25 cellular contexts compared by ENCODE assay signal in genomic region chr4:146524663-146525062, GRCh38. TPM values are rescaled to one million over a fixed set of nuclear protein-coding genes. Genes with fewer than 3 reads are reported as not detected.
DNase-seq lines count a peak whose midpoint lies in the region; ATAC-seq, FAIRE-seq and TF ChIP-seq lines count a peak whose summit lies in the region.
"Had no signal": no experiment of that assay in that cellular context is flagged by ENCODE, and none has a peak within 500 bp of the region (broad histone marks: within the 10 kb centered on the region; RNA-seq: fewer than 3 reads in every experiment).

No MANE protein-coding gene starts in this region.

- FAIRE-seq in bronchial epithelial cell (lab: Jason Lieb, UNC), result no peak
- FAIRE-seq: A549, D721Med, G401.6, GM12878, GM12892, GM18507 had no signal

- no peak overlapping the region for H3K4me3 ChIP-seq in CD4-positive, CD25-positive, alpha-beta regulatory T cell (ENCODE audit: low read depth, low read length)
- H3K4me3 ChIP-seq in bronchial epithelial cell (ENCODE audit: low read depth, low read length), result no peak overlapping the region
- H3K4me3 ChIP-seq: A549, BLaER1, GM12878 had no signal

- no peak for TF ChIP-seq CTCF in bronchial epithelial cell (IDR thresholded peaks at IDR 0.05; ENCODE audit: insufficient read depth, low read length, severe bottlenecking)
- no peak for TF ChIP-seq CTCF in type B pancreatic cell (conservative IDR thresholded peaks at IDR 0.05)

- DNase-seq in CD4-positive, CD25-positive, alpha-beta regulatory T cell, result no peak
- DNase-seq in bronchial epithelial cell (ENCODE audit: low read depth) (peak; percentile 20), epithelial cell of prostate (ENCODE audit: low read depth, low spot score) (no peak), type B pancreatic cell (ENCODE audit: extremely low spot score, unreplicated experiment) (no peak), T-cell (no peak), Ammon's horn (ENCODE audit: low spot score) (no peak)
- DNase-seq in stimulated activated CD4-positive, alpha-beta T cell treated with anti-CD3 and anti-CD28 coated beads, Interleukin-15, amount 100 ng/mL, for 24 hours, result no peak
- DNase-seq: AML-193; BE2C; C1 segment of cervical spinal cord; Caco-2; Calu3; CD4-positive, alpha-beta T cell; CD8-positive, alpha-beta T cell; DMS79 treated with DMSO at 0.1 percent for 48 hours; GF-D8 had no signal

- H3K27ac ChIP-seq in CD4-positive, CD25-positive, alpha-beta regulatory T cell (ENCODE audit: insufficient read depth, low read length, poor library complexity, severe bottlenecking), result no peak overlapping the region
- H3K27ac ChIP-seq in epithelial cell of prostate, result peak overlapping the region; percentile 36
- H3K27ac ChIP-seq: 22Rv1, A549, BLaER1 had no signal

- no peaks in the 10 kb centered on the region for H3K36me3 ChIP-seq in CD4-positive, CD25-positive, alpha-beta regulatory T cell (ENCODE audit: control insufficient read depth, insufficient read depth, low read length)
- H3K36me3 ChIP-seq in bronchial epithelial cell (ENCODE audit: control insufficient read depth, insufficient read depth, low read length), result no peaks in the 10 kb centered on the region
- H3K36me3 ChIP-seq: BE2C, BLaER1 had no signal

- H3K9me3 Mint-ChIP-seq in CD4-positive, CD25-positive, alpha-beta regulatory T cell, result peaks cover 0 to 6% (median 0%) of the 10 kb centered on the region in 7 donors
- no peaks in the 10 kb centered on the region for H3K9me3 Mint-ChIP-seq in type B pancreatic cell
- peaks cover 0 to 2% (median 0%) of the 10 kb centered on the region in 3 donors for H3K9me3 Mint-ChIP-seq in T-cell
- H3K9me3 Mint-ChIP-seq: CD4-positive, alpha-beta T cell; CD8-positive, alpha-beta T cell had no signal

- no peak overlapping the region for H3K4me3 Mint-ChIP-seq in CD4-positive, CD25-positive, alpha-beta regulatory T cell
- peak overlapping the region; percentile 63 for H3K4me3 Mint-ChIP-seq in type B pancreatic cell
- H3K4me3 Mint-ChIP-seq in T-cell, result no peak overlapping the region
- H3K4me3 Mint-ChIP-seq: CD14-positive monocyte; CD4-positive, alpha-beta T cell had no signal

- ATAC-seq in CD4-positive, CD25-positive, alpha-beta regulatory T cell (ENCODE audit: low read depth in 2 of 2), result no peak
- no peak for ATAC-seq in T-cell (replicated peaks in 1 of 4)
- ATAC-seq: A549; CD8-positive, alpha-beta T cell; GM12878 had no signal

- POLR2A ChIA-PET in T-cell (lab: Charles Lee), result interaction anchor here (0.6 to 0.8 kb wide), 2 partner anchors 537 to 553 kb away, joined by 3 to 4 read pairs; no protein-coding TSS in a partner anchor

- peaks cover 9% of the 10 kb centered on the region for H3K36me3 Mint-ChIP-seq in CD4-positive, CD25-positive, alpha-beta regulatory T cell
- no peaks in the 10 kb centered on the region for H3K36me3 Mint-ChIP-seq in type B pancreatic cell
- H3K36me3 Mint-ChIP-seq in T-cell, result no peaks in the 10 kb centered on the region
- H3K36me3 Mint-ChIP-seq: CD14-positive monocyte; CD8-positive, alpha-beta T cell had no signal

- H3K27ac Mint-ChIP-seq in CD4-positive, CD25-positive, alpha-beta regulatory T cell, result peak overlapping the region in 2 of 3 donors; percentile 23 to 65
- H3K27ac Mint-ChIP-seq in type B pancreatic cell (peak overlapping the region; percentile 67), T-cell (no peak overlapping the region)
- H3K27ac Mint-ChIP-seq: CD4-positive, alpha-beta T cell; CD8-positive, alpha-beta T cell had no signal

- H3K9me3 ChIP-seq in CD4-positive, CD25-positive, alpha-beta regulatory T cell (ENCODE audit: control insufficient read depth in 2 of 2, low read length in 2 of 2), result no peaks in the 10 kb centered on the region
- H3K9me3 ChIP-seq: A549, BE2C, BLaER1, Caco-2 had no signal

- H3K27me3 Mint-ChIP-seq in CD4-positive, CD25-positive, alpha-beta regulatory T cell, result peaks cover 10% of the 10 kb centered on the region
- H3K27me3 Mint-ChIP-seq in type B pancreatic cell (no peaks in the 10 kb centered on the region), T-cell (no peaks in the 10 kb centered on the region)
- H3K27me3 Mint-ChIP-seq: CD4-positive, alpha-beta T cell had no signal

- CTCF ChIA-PET in T-cell (lab: Charles Lee), result interaction anchor here in 1 of 2 donors (0.7 kb wide), 1 partner anchor 36 kb away, joined by 3 read pairs; no protein-coding TSS in a partner anchor

- H3K27me3 ChIP-seq in CD4-positive, CD25-positive, alpha-beta regulatory T cell (ENCODE audit: control insufficient read depth, insufficient read depth, low read length), result no peaks in the 10 kb centered on the region
- H3K27me3 ChIP-seq in bronchial epithelial cell (ENCODE audit: control insufficient read depth, insufficient read depth, low read length), result no peaks in the 10 kb centered on the region
- H3K27me3 ChIP-seq: BE2C, BLaER1 had no signal

- H3K4me1 Mint-ChIP-seq in CD4-positive, CD25-positive, alpha-beta regulatory T cell, result peaks cover 13 to 24% (median 19%) of the 10 kb centered on the region in 4 donors
- H3K4me1 Mint-ChIP-seq in type B pancreatic cell (ENCODE audit: unreplicated experiment) (peaks cover 11% of the 10 kb centered on the region), T-cell (peaks cover 15 to 23% (median 18%) of the 10 kb centered on the region in 3 donors)

- peaks cover 20% of the 10 kb centered on the region for H3K4me1 ChIP-seq in CD4-positive, CD25-positive, alpha-beta regulatory T cell (ENCODE audit: control insufficient read depth, insufficient read depth, low read length, poor library complexity, severe bottlenecking)

RNA-seq across cellular contexts. Expression of gene SLC10A7, which starts 2.9 kb away (rescaled TPM):
- total RNA-seq in CD4-positive, CD25-positive, alpha-beta regulatory T cell, result 24.1 TPM
- polyA plus RNA-seq in CD4-positive, CD25-positive, alpha-beta regulatory T cell, result 10 to 100 TPM in 2 of 4 donors, 1 to 10 TPM in 2; 8.6 to 15.2 (median 10.2) TPM
- 7.4 and 10.4 TPM in 2 replicates for total RNA-seq in bronchial epithelial cell
- total RNA-seq in type B pancreatic cell (ENCODE audit: low replicate concordance), result 16.1 and 19.4 TPM in 2 replicates
- 10 to 100 TPM; 11.9 to 21.8 (median 16.1) TPM for total RNA-seq in T-cell

Comparison
In these comparisons a context has a peak if more than half of its experiments do, and no peak if none do; other contexts are left out.
1. H3K27ac Mint-ChIP-seq: peak in CD4-positive, CD25-positive, alpha-beta regulatory T cell (2 of 3) and type B pancreatic cell (single experiment); none in T-cell (0 of 2).